8 cellular contexts compared by ENCODE assay signal in genomic region chr15:90930861-90931629, GRCh38. TPM values are rescaled to one million over a fixed set of nuclear protein-coding genes. Genes with fewer than 3 reads are reported as not detected.
DNase-seq lines count a peak whose midpoint lies in the region; ATAC-seq, FAIRE-seq and TF ChIP-seq lines count a peak whose summit lies in the region.

No MANE protein-coding gene starts in this region.

- peak overlapping the region; percentile 71 for H4K5ac ChIP-seq in IMR-90 (ENCODE audit: low read depth, low read length)

- H3K27me3 ChIP-seq in BJ (ENCODE audit: control insufficient read depth, insufficient read depth, low read length) (no peaks in the 10 kb centered on the region), IMR-90 (ENCODE audit: control insufficient read depth, insufficient read depth, low read length) (no peaks in the 10 kb centered on the region), adrenal gland (no peaks in the 10 kb centered on the region), mucosa of rectum (ENCODE audit: control insufficient read depth in 2 of 2, insufficient read depth in 2 of 2, low read length in 2 of 2) (no peaks in the 10 kb centered on the region)

- TF ChIP-seq CTCF in BJ (IDR thresholded peaks at IDR 0.05; ENCODE audit: insufficient read depth, low read depth, low read length) (no peak), IMR-90 (conservative IDR thresholded peaks at IDR 0.05; ENCODE audit: low read depth, low read length) (no peak), adrenal gland (IDR thresholded peaks at IDR 0.05) (no peak)

- H2BK120ac ChIP-seq in IMR-90 (ENCODE audit: low read depth, low read length) = no peak overlapping the region

- H3K18ac ChIP-seq in IMR-90 (ENCODE audit: low read depth, low read length) = no peak overlapping the region

- H4K20me1 ChIP-seq in IMR-90 (ENCODE audit: insufficient read depth, low read length) = peaks cover 3% of the 10 kb centered on the region; the same call in 1 of the 2 replicates

- H3K23ac ChIP-seq in IMR-90 (ENCODE audit: low read depth, low read length) = no peak overlapping the region

- dilution Hi-C loops in IMR-90 (cut with HindIII; ENCODE audit: low sequenced_read_pairs, unreplicated experiment) = no loop called here

- peaks cover 9 to 33% of the 10 kb centered on the region in 2 experiments; a peak in 3 of 4 replicates for H3K79me1 ChIP-seq in IMR-90 (ENCODE audit: low read depth in 1 of 2, low read length in 2 of 2)

- H3K9me1 ChIP-seq in IMR-90 (ENCODE audit: insufficient read depth, low read length) = peaks cover 6% of the 10 kb centered on the region

- DNase-seq in BJ (ENCODE audit: low read depth) (no peak), IMR-90 (no peak), adrenal gland (peak in 6 of 7 donors; percentile 59 to 73 (median 67)), activated gamma-delta T cell treated with Interleukin-2 at 50 U/mL for 16 hours (no peak), COLO829 (ENCODE audit: low spot score) (no peak), frontal cortex (ENCODE audit: low spot score in 2 of 2) (no peak)

- no peak overlapping the region for H2BK5ac ChIP-seq in IMR-90 (ENCODE audit: low read depth, low read length, poor library complexity, severe bottlenecking)

- no peak overlapping the region for H3K14ac ChIP-seq in IMR-90 (replicated peaks; ENCODE audit: low read depth, low read length)

- in situ Hi-C loops in IMR-90 (cut with MboI; ENCODE audit: low sequenced_read_pairs) = no loop called here

- no peaks in the 10 kb centered on the region for H3K9me3 ChIP-seq in IMR-90 (ENCODE audit: control insufficient read depth, insufficient read depth, low read length)
- no peaks in the 10 kb centered on the region for H3K9me3 ChIP-seq in adrenal gland (replicated peaks in 1 of 3)
- H3K9me3 ChIP-seq in mucosa of rectum (ENCODE audit: control insufficient read depth in 2 of 2, low read length in 2 of 2) = no peaks in the 10 kb centered on the region

- no peak overlapping the region for H2AK9ac ChIP-seq in IMR-90 (replicated peaks; ENCODE audit: low read depth, low read length, poor library complexity)

- ATAC-seq in IMR-90 (ENCODE audit: low read depth) = no peak
- no peak for ATAC-seq in GM21786 (IDR thresholded peaks at IDR 0.05; ENCODE audit: unreplicated experiment)

- no peak overlapping the region for H2BK20ac ChIP-seq in IMR-90 (ENCODE audit: low read depth, low read length)

- 93% methylated on average over 6 of the region's 15 CpGs; no CpG with 5 or more reads in 1 of the 2 experiments for WGBS in IMR-90 (ENCODE audit: extremely low coverage in 2 of 2, insufficient read length in 1 of 2), 2 experiments
- 43 to 60% (median 52%) methylated on average over 15 of the region's 15 CpGs for WGBS in adrenal gland, 4 donors

- no peak for FAIRE-seq in frontal cortex (lab: Jason Lieb, UNC)

- H3K4me3 ChIP-seq in BJ (ENCODE audit: low read depth, low read length) = peak overlapping the region; percentile 46; the same call in 1 of the 2 replicates
- H3K4me3 ChIP-seq in IMR-90 (ENCODE audit: insufficient read depth, low read depth, low read length) = no peak overlapping the region
- peak overlapping the region in 1 of 4 donors; percentile 70 for H3K4me3 ChIP-seq in adrenal gland
- H3K4me3 ChIP-seq in mucosa of rectum (ENCODE audit: low read length in 2 of 2) = peak overlapping the region; percentile 68 to 94

- BruUV-seq in IMR-90 (replicated peaks; lab: Mats Ljungman, UMichigan) = no TSS peak

- peak overlapping the region; percentile 62 for H2AFZ ChIP-seq in IMR-90 (replicated peaks; ENCODE audit: low read length, poor library complexity)

- H3K4me1 ChIP-seq in IMR-90 (ENCODE audit: control insufficient read depth, insufficient read depth, low read length) (peaks cover 7% of the 10 kb centered on the region), adrenal gland (replicated peaks in 1 of 2) (peaks cover 28 to 48% of the 10 kb centered on the region in 2 donors), mucosa of rectum (ENCODE audit: control insufficient read depth in 2 of 2, insufficient read depth in 2 of 2, low read length in 2 of 2) (peaks cover 35 to 36% of the 10 kb centered on the region in 2 donors)

- H3K36me3 ChIP-seq in BJ (ENCODE audit: control insufficient read depth, insufficient read depth, low read length) (no peaks in the 10 kb centered on the region), IMR-90 (ENCODE audit: control insufficient read depth, insufficient read depth, low read length) (no peaks in the 10 kb centered on the region), adrenal gland (replicated peaks in 1 of 2) (no peaks in the 10 kb centered on the region), mucosa of rectum (ENCODE audit: control insufficient read depth in 2 of 2, insufficient read depth in 2 of 2, low read length in 2 of 2) (no peaks in the 10 kb centered on the region)

- H4K8ac ChIP-seq in IMR-90 (ENCODE audit: low read depth in 2 of 2, low read length in 2 of 2) = peak overlapping the region; percentile 82 to 91; a peak in 3 of 4 replicates

- no peak overlapping the region for H3K4me2 ChIP-seq in IMR-90 (ENCODE audit: low read depth, low read length)

- no peak overlapping the region for H3K9ac ChIP-seq in IMR-90 (ENCODE audit: low read depth, low read length)
- peak overlapping the region; percentile 89 to 93 for H3K9ac ChIP-seq in mucosa of rectum (ENCODE audit: low read depth in 1 of 2, low read length in 2 of 2)

- intact Hi-C loops in IMR-90 (cut with micrococcal nuclease) = no loop called here
- intact Hi-C loops in adrenal gland (cut with DNase I) = no loop called here

- H3K56ac ChIP-seq in IMR-90 (ENCODE audit: extremely low read depth, insufficient read depth, low read length) = no peak overlapping the region

- H3K27ac ChIP-seq in IMR-90 (ENCODE audit: insufficient read depth, low read length) (no peak overlapping the region), adrenal gland (peak overlapping the region; percentile 76 to 95 (median 89)), mucosa of rectum (ENCODE audit: low read depth in 2 of 2, low read length in 2 of 2) (peak overlapping the region; percentile 95 to 98)

- POLR2A ChIA-PET in BJ (lab: Charles Lee) (no interaction called here), IMR-90 (lab: Charles Lee; ENCODE audit: unreplicated experiment) (no interaction called here)

- CTCF ChIA-PET in BJ (lab: Yijun Ruan, JAX) = interaction anchor here (0.8 to 7.1 kb wide), 19 partner anchors 7 to 635 kb away, joined by 3 to 94 read pairs (median 7); partner anchors contain the start of genes FES, MAN2A2 and RCCD1
- CTCF ChIA-PET in IMR-90 (lab: Yijun Ruan, JAX) = interaction anchor here (0.9 to 1.9 kb wide), 2 partner anchors 22 to 283 kb away, joined by 4 to 6 read pairs; no protein-coding TSS in a partner anchor

- TF ChIP-seq POLR2A in IMR-90 (IDR thresholded peaks at IDR 0.05; ENCODE audit: low read depth, low read length) (no peak), adrenal gland (IDR thresholded peaks at IDR 0.05) (no peak)

- peak overlapping the region; percentile 66; the same call in 1 of the 2 replicates for H3K4ac ChIP-seq in IMR-90 (ENCODE audit: low read depth, low read length)

- no peak overlapping the region; the same call in 1 of the 2 replicates for H2AK5ac ChIP-seq in IMR-90 (ENCODE audit: low read depth, low read length)

- H2BK15ac ChIP-seq in IMR-90 (ENCODE audit: low read depth, low read length) = no peak overlapping the region

- H4K91ac ChIP-seq in IMR-90 (ENCODE audit: insufficient read depth, low read depth, low read length) = no peak overlapping the region

- TF ChIP-seq RAD21 in IMR-90 (IDR thresholded peaks at IDR 0.05; ENCODE audit: low read length) = no peak

RNA-seq across cellular contexts. Expression of gene HDDC3, which starts 1.3 kb away (rescaled TPM):
- 12.3 and 12.4 TPM in 2 replicates for polyA plus RNA-seq in BJ (2011; rRNA removed)
- 6.0 and 6.8 TPM in 2 replicates for polyA minus RNA-seq in BJ (2011; rRNA and poly(A)+ RNA removed)
- total RNA-seq in IMR-90 (2012; rRNA removed) = 7.2 and 7.9 TPM in 2 replicates
- 10.7 and 10.8 TPM in 2 replicates for polyA plus RNA-seq in IMR-90 (2012; rRNA removed)
- 13.8 and 14.7 TPM in 2 replicates for polyA plus RNA-seq in IMR-90 (2012; cell fraction: cytosol; rRNA removed)
- 11.7 and 12.4 TPM in 2 replicates for polyA plus RNA-seq in IMR-90 (2012; cell fraction: nucleus; rRNA removed; ENCODE audit: low replicate concordance)
- 10 to 100 TPM; 14.6 to 40.2 (median 25.0) TPM for total RNA-seq in adrenal gland
- polyA plus RNA-seq in adrenal gland = 10 to 100 TPM; 19.9 to 31.5 (median 30.4) TPM
- 8.6 TPM for total RNA-seq in frontal cortex

RNA-seq across cellular contexts. Expression of gene UNC45A, which starts 4.0 kb away (rescaled TPM):
- polyA plus RNA-seq in BJ (2011; rRNA removed) (69.8 and 93.8 TPM in 2 replicates), IMR-90 (2012; rRNA removed) (68.9 and 77.5 TPM in 2 replicates), adrenal gland (10 to 100 TPM; 28.1 to 82.1 (median 71.1) TPM)
- 58.2 and 84.9 TPM in 2 replicates for polyA minus RNA-seq in BJ (2011; rRNA and poly(A)+ RNA removed)
- total RNA-seq in IMR-90 (2012; rRNA removed) (85.3 and 100 TPM in 2 replicates), adrenal gland (100 to 1,000 TPM in 1 of 8 donors, 10 to 100 TPM in 7; 32.2 to 114 (median 54.2) TPM), frontal cortex (33.4 TPM)
- polyA plus RNA-seq in IMR-90 (2012; cell fraction: cytosol; rRNA removed) = 58.6 and 77.5 TPM in 2 replicates
- 120 and 174 TPM in 2 replicates for polyA plus RNA-seq in IMR-90 (2012; cell fraction: nucleus; rRNA removed; ENCODE audit: low replicate concordance)

RNA-seq across cellular contexts. Expression of gene RCCD1, which starts 23.6 kb away (rescaled TPM):
- polyA plus RNA-seq in BJ (2011; rRNA removed) = 7.0 and 9.6 TPM in 2 replicates
- 3.0 and 3.8 TPM in 2 replicates for polyA minus RNA-seq in BJ (2011; rRNA and poly(A)+ RNA removed)
- total RNA-seq in IMR-90 (2012; rRNA removed) = 3.9 and 4.4 TPM in 2 replicates
- polyA plus RNA-seq in IMR-90 (2012; rRNA removed) = 9.9 TPM in 2 replicates
- polyA plus RNA-seq in IMR-90 (2012; cell fraction: cytosol; rRNA removed) = 10.6 and 11.0 TPM in 2 replicates
- polyA plus RNA-seq in IMR-90 (2012; cell fraction: nucleus; rRNA removed; ENCODE audit: low replicate concordance) = 36.7 and 43.3 TPM in 2 replicates
- 10 to 100 TPM in 7 of 8 donors, 1 to 10 TPM in 1; 8.1 to 38.7 (median 19.7) TPM for total RNA-seq in adrenal gland
- polyA plus RNA-seq in adrenal gland = 10 to 100 TPM in 2 of 3 donors, 1 to 10 TPM in 1; 7.7 to 17.4 (median 13.5) TPM
- 14.3 TPM for total RNA-seq in frontal cortex

RNA-seq across cellular contexts. Expression of gene MAN2A2, which starts 27.9 kb away (rescaled TPM):
- 7.2 and 40.4 TPM in 2 replicates for polyA plus RNA-seq in BJ (2011; rRNA removed)
- 14.7 and 16.0 TPM in 2 replicates for polyA minus RNA-seq in BJ (2011; rRNA and poly(A)+ RNA removed)
- total RNA-seq in IMR-90 (2012; rRNA removed) = 3.4 and 6.1 TPM in 2 replicates
- 52.5 and 55.5 TPM in 2 replicates for polyA plus RNA-seq in IMR-90 (2012; rRNA removed)
- polyA plus RNA-seq in IMR-90 (2012; cell fraction: cytosol; rRNA removed) = 22.5 and 26.8 TPM in 2 replicates
- 104 and 294 TPM in 2 replicates for polyA plus RNA-seq in IMR-90 (2012; cell fraction: nucleus; rRNA removed; ENCODE audit: low replicate concordance)
- total RNA-seq in adrenal gland = 10 to 100 TPM; 52.3 to 94.6 (median 68.5) TPM
- 10 to 100 TPM; 26.5 to 83.3 (median 46.2) TPM for polyA plus RNA-seq in adrenal gland
- 22.4 TPM for total RNA-seq in frontal cortex

RNA-seq across cellular contexts. Expression of gene FES, which starts 46.7 kb away (rescaled TPM):
- polyA plus RNA-seq in BJ (2011; rRNA removed) = 6.9 and 11.1 TPM in 2 replicates
- 7.3 and 7.7 TPM in 2 replicates for polyA minus RNA-seq in BJ (2011; rRNA and poly(A)+ RNA removed)
- 9.7 and 11.7 TPM in 2 replicates for total RNA-seq in IMR-90 (2012; rRNA removed)
- 10.5 and 12.5 TPM in 2 replicates for polyA plus RNA-seq in IMR-90 (2012; rRNA removed)
- 7.8 and 7.9 TPM in 2 replicates for polyA plus RNA-seq in IMR-90 (2012; cell fraction: cytosol; rRNA removed)
- 61.9 and 147 TPM in 2 replicates for polyA plus RNA-seq in IMR-90 (2012; cell fraction: nucleus; rRNA removed; ENCODE audit: low replicate concordance)
- 10 to 100 TPM; 15.3 to 82.3 (median 27.7) TPM for total RNA-seq in adrenal gland
- polyA plus RNA-seq in adrenal gland = 10 to 100 TPM in 2 of 3 donors, 1 to 10 TPM in 1; 2.3 to 32.9 (median 19.5) TPM
- 3.7 TPM for total RNA-seq in frontal cortex

Comparison
In these comparisons a context has a peak if more than half of its experiments do, and no peak if none do; other contexts are left out.
1. DNase-seq: peak in adrenal gland (6 of 7); none in BJ (single experiment), IMR-90 (single experiment), activated gamma-delta T cell treated with Interleukin-2 at 50 U/mL for 16 hours (single experiment), COLO829 (single experiment) and frontal cortex (0 of 2).